ENCODE assay signal across 14 cellular contexts in genomic region chr1:17633654-17634053, GRCh38.
A peak's percentile ranks its signal among the peaks of the same experiment; 100 is the strongest.
DNase-seq lines count a peak whose midpoint lies in the region; ATAC-seq, FAIRE-seq and TF ChIP-seq lines count a peak whose summit lies in the region.
"Had no signal": no experiment of that assay in that cellular context is flagged by ENCODE, and none has a peak within 500 bp of the region (broad histone marks: within the 10 kb centered on the region; RNA-seq: fewer than 3 reads in every experiment).

No MANE protein-coding gene starts in this region.

- no peak overlapping the region for H3K4me3 ChIP-seq in fibroblast of mammary gland (ENCODE audit: control insufficient read depth, low read depth, low read length)
- H3K4me3 ChIP-seq: transverse colon had no signal

- ATAC-seq in left ventricle myocardium superior (no peak), SK-N-SH treated with all-trans-retinoic acid at 6 μM for 48 hours (peak; percentile 63), GM21717 (IDR thresholded peaks at IDR 0.05; ENCODE audit: unreplicated experiment) (no peak)
- ATAC-seq: Right ventricle myocardium inferior, sciatic nerve had no signal

- no peak for TF ChIP-seq CTCF in fibroblast of mammary gland (conservative IDR thresholded peaks at IDR 0.05; ENCODE audit: control insufficient read depth, insufficient read depth, low read depth, low read length)

- peak; percentile 26 for DNase-seq in left ventricle myocardium superior
- no peak for DNase-seq in cardiac septum (ENCODE audit: low spot score)
- DNase-seq in fibroblast of mammary gland (ENCODE audit: low read depth), result peak; percentile 77
- peak; percentile 72 for DNase-seq in urothelium cell line (ENCODE audit: low spot score)
- DNase-seq in activated naive CD4-positive, alpha-beta T cell treated with anti-CD3 and anti-CD28 coated beads, Interleukin-2, amount 50 U/mL, for 16 hours, result no peak
- DNase-seq in globus pallidus (ENCODE audit: low spot score), result no peak
- DNase-seq: activated naive CD8-positive, alpha-beta T cell treated with anti-CD3 and anti-CD28 coated beads, Interleukin-2, amount 10 ng/mL, durations not matched to agents 7 days and 5 days; DMS79 treated with DMSO at 0.1 percent for 48 hours; effector CD8-positive, alpha-beta T cell; transverse colon had no signal

- FAIRE-seq in urothelium cell line (lab: Jason Lieb, UNC), result no peak

- intact Hi-C loops in left ventricle myocardium superior (cut with micrococcal nuclease) (no loop called here), cardiac septum (cut with DNase I) (no loop called here)

TF ChIP-seq in SK-N-SH treated with all-trans-retinoic acid at 6 μM for 48 hours, 23 proteins besides CTCF, POLR2A, EP300 and RAD21:
- no peak for TF ChIP-seq CSDC2 (CRISPR knock-in tag; IDR thresholded peaks at IDR 0.05)
- no peak for TF ChIP-seq ZNF565 (CRISPR knock-in tag; conservative IDR thresholded peaks at IDR 0.05; ENCODE audit: low read depth)
- TF ChIP-seq ARNTL (CRISPR knock-in tag; IDR thresholded peaks at IDR 0.05; ENCODE audit: borderline replicate concordance, low read depth), result no peak
- no peak for TF ChIP-seq RARB (CRISPR knock-in tag; IDR thresholded peaks at IDR 0.05)
- TF ChIP-seq CSRNP3 (CRISPR knock-in tag; IDR thresholded peaks at IDR 0.05), result no peak
- TF ChIP-seq OSR1 (CRISPR knock-in tag; IDR thresholded peaks at IDR 0.05), result no peak
- TF ChIP-seq TSHZ2 (CRISPR knock-in tag; IDR thresholded peaks at IDR 0.05), result no peak
- no peak for TF ChIP-seq GLIS3 (CRISPR knock-in tag; IDR thresholded peaks at IDR 0.05)
- no peak for TF ChIP-seq POU6F1 (CRISPR knock-in tag; IDR thresholded peaks at IDR 0.05; ENCODE audit: borderline replicate concordance, low read depth)
- TF ChIP-seq PPARA (CRISPR knock-in tag; IDR thresholded peaks at IDR 0.05; ENCODE audit: borderline replicate concordance), result no peak

Comparison
In these comparisons a context has a peak if more than half of its experiments do, and no peak if none do; other contexts are left out.
1. DNase-seq: peak in left ventricle myocardium superior (single experiment), fibroblast of mammary gland (single experiment) and urothelium cell line (single experiment); none in cardiac septum (single experiment), activated naive CD4-positive, alpha-beta T cell treated with anti-CD3 and anti-CD28 coated beads, Interleukin-2, amount 50 U/mL, for 16 hours (single experiment) and globus pallidus (single experiment).